Comparison of ENCODE assay signal across 21 cellular contexts in genomic region chr11:70739811-70740474, GRCh38.
DNase-seq lines count a peak whose midpoint lies in the region; TF ChIP-seq lines count a peak whose summit lies in the region.
"Had no signal": no experiment of that assay in that cellular context is flagged by ENCODE, and none has a peak within 500 bp of the region (broad histone marks: within the 10 kb centered on the region; RNA-seq: fewer than 3 reads in every experiment).

No MANE protein-coding gene starts in this region.

- no peak overlapping the region for H3K27ac ChIP-seq in esophagus squamous epithelium
- H3K27ac ChIP-seq: 22Rv1, left lung, ovary, transverse colon had no signal

- 77 to 78% methylated on average over 11 to 16 of the region's 19 CpGs for WGBS in esophagus squamous epithelium, 2 donors

- H3K4me1 ChIP-seq in esophagus squamous epithelium, result no peaks in the 10 kb centered on the region
- H3K4me1 ChIP-seq: left lung, transverse colon had no signal

- H3K36me3 Mint-ChIP-seq in chondrocyte (ENCODE audit: low read depth), result no peaks in the 10 kb centered on the region

- no peak overlapping the region for H3K27ac Mint-ChIP-seq in chondrocyte (ENCODE audit: unreplicated experiment)

- peak; percentile 30 for DNase-seq in DMS 273 (lab: John Stamatoyannopoulos, UW; ENCODE audit: unreplicated experiment)
- DNase-seq in DMS 273 treated with DMSO at 0.1 percent for 48 hours (lab: John Stamatoyannopoulos, UW), result no peak
- peak; percentile 47 for DNase-seq in NB4 (ENCODE audit: low read depth)
- peak; percentile 69 for DNase-seq in chondrocyte (ENCODE audit: low spot score)
- DNase-seq in posterior vena cava (ENCODE audit: low spot score), result peak; percentile 71
- DNase-seq in esophagus squamous epithelium (lab: John Stamatoyannopoulos, UW), result no peak
- no peak for DNase-seq in activated T-cell treated with anti-CD3 and anti-CD28 coated beads, Interleukin-2, amount 50 U/mL, for 1 hour
- no peak for DNase-seq in NCI-H1105 treated with DMSO at 0.1 percent for 48 hours (lab: John Stamatoyannopoulos, UW)
- DNase-seq: activated CD4-positive, alpha-beta T cell treated with anti-CD3 and anti-CD28 coated beads, Interleukin-2, amount 50 U/mL, for 1 hour; activated naive CD4-positive, alpha-beta T cell treated with Interleukin-2 at 50 U/mL for 16 hours; C1 segment of cervical spinal cord; GDM1; left lung; NCI-H1417 treated with DMSO at 0.1 percent for 48 hours; NCI-H345; ovary; stimulated activated CD4-positive, alpha-beta T cell treated with anti-CD3 and anti-CD28 coated beads, Interleukin-2, amount 100 ng/mL, for 24 hours; stimulated activated naive CD8-positive, alpha-beta T cell treated with anti-CD3 and anti-CD28 coated beads, Interleukin-15, Interleukin-2, amounts not matched to agents 100 U/mL and 50 U/mL, for 24 hours; transverse colon had no signal

- H3K9me3 Mint-ChIP-seq in chondrocyte (ENCODE audit: low read depth), result no peaks in the 10 kb centered on the region

- H3K27me3 ChIP-seq in esophagus squamous epithelium, result peaks cover 0 to 24% (median 0%) of the 10 kb centered on the region in 4 donors
- H3K27me3 ChIP-seq: ovary, transverse colon had no signal

- H3K9me3 ChIP-seq in esophagus squamous epithelium, result no peaks in the 10 kb centered on the region
- H3K9me3 ChIP-seq: left lung, ovary, transverse colon had no signal

- H3K4me1 Mint-ChIP-seq in chondrocyte (ENCODE audit: low read depth), result no peaks in the 10 kb centered on the region

- H3K4me3 Mint-ChIP-seq in chondrocyte (ENCODE audit: unreplicated experiment), result no peak overlapping the region

- peak; percentile 20 for TF ChIP-seq CTCF in NB4 (IDR thresholded peaks at IDR 0.05; ENCODE audit: low read depth, low read length)
- peak; percentile 27 for TF ChIP-seq CTCF in chondrocyte (IDR thresholded peaks at IDR 0.05)
- TF ChIP-seq CTCF in esophagus squamous epithelium (IDR thresholded peaks at IDR 0.05), result no peak

- intact Hi-C loops in posterior vena cava (cut with DNase I) (no loop called here), esophagus squamous epithelium (cut with DNase I) (no loop called here)

- peaks cover 34% of the 10 kb centered on the region for H3K27me3 Mint-ChIP-seq in chondrocyte (ENCODE audit: low read depth)

- H3K4me3 ChIP-seq in NB4 (ENCODE audit: low read depth, low read length) (no peak overlapping the region), esophagus squamous epithelium (no peak overlapping the region)
- H3K4me3 ChIP-seq: GM12878, left lung, ovary, transverse colon had no signal

- no peaks in the 10 kb centered on the region for H3K36me3 ChIP-seq in esophagus squamous epithelium
- H3K36me3 ChIP-seq: left lung, ovary, transverse colon had no signal

- TF ChIP-seq POLR2A in NB4 (IDR thresholded peaks at IDR 0.05; ENCODE audit: extremely low read depth, insufficient read length), result no peak
- TF ChIP-seq POLR2A in esophagus squamous epithelium (IDR thresholded peaks at IDR 0.05), result no peak

Comparison
In these comparisons a context has a peak if more than half of its experiments do, and no peak if none do; other contexts are left out.
1. DNase-seq: peak in DMS 273 (single experiment), NB4 (single experiment), chondrocyte (single experiment) and posterior vena cava (single experiment); none in DMS 273 treated with DMSO at 0.1 percent for 48 hours (single experiment), esophagus squamous epithelium (single experiment), activated T-cell treated with anti-CD3 and anti-CD28 coated beads, Interleukin-2, amount 50 U/mL, for 1 hour (single experiment) and NCI-H1105 treated with DMSO at 0.1 percent for 48 hours (single experiment).
2. CTCF ChIP-seq: peak in NB4 (single experiment) and chondrocyte (single experiment); none in esophagus squamous epithelium (0 of 6).